1 cellular context compared by ENCODE assay signal in the genomic region with DNA sequence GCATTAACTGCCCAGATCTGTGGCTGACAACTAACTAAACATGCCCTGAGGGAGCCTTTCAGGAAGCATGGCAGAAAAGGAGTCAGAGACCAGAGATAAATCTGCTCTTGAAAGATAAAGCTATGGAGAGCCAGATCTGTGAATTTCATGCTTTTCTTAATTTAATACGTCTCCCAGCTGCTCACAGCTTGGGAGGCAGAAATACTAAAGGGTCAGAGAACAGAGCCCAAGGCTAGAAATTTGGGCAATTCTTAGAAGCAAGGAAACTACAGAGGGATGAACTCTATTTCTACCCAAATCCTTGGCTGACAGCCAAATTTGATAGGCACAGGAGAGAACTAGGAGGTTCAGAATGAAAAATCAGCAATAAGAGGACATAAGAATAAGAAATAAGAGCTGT.
TF ChIP-seq lines count a peak whose summit lies in the region.

No MANE protein-coding gene starts in this region.

TF ChIP-seq in K562, 482 proteins besides CTCF, POLR2A, EP300 and RAD21 (continued from another document):
- TF ChIP-seq, protein P1, sequence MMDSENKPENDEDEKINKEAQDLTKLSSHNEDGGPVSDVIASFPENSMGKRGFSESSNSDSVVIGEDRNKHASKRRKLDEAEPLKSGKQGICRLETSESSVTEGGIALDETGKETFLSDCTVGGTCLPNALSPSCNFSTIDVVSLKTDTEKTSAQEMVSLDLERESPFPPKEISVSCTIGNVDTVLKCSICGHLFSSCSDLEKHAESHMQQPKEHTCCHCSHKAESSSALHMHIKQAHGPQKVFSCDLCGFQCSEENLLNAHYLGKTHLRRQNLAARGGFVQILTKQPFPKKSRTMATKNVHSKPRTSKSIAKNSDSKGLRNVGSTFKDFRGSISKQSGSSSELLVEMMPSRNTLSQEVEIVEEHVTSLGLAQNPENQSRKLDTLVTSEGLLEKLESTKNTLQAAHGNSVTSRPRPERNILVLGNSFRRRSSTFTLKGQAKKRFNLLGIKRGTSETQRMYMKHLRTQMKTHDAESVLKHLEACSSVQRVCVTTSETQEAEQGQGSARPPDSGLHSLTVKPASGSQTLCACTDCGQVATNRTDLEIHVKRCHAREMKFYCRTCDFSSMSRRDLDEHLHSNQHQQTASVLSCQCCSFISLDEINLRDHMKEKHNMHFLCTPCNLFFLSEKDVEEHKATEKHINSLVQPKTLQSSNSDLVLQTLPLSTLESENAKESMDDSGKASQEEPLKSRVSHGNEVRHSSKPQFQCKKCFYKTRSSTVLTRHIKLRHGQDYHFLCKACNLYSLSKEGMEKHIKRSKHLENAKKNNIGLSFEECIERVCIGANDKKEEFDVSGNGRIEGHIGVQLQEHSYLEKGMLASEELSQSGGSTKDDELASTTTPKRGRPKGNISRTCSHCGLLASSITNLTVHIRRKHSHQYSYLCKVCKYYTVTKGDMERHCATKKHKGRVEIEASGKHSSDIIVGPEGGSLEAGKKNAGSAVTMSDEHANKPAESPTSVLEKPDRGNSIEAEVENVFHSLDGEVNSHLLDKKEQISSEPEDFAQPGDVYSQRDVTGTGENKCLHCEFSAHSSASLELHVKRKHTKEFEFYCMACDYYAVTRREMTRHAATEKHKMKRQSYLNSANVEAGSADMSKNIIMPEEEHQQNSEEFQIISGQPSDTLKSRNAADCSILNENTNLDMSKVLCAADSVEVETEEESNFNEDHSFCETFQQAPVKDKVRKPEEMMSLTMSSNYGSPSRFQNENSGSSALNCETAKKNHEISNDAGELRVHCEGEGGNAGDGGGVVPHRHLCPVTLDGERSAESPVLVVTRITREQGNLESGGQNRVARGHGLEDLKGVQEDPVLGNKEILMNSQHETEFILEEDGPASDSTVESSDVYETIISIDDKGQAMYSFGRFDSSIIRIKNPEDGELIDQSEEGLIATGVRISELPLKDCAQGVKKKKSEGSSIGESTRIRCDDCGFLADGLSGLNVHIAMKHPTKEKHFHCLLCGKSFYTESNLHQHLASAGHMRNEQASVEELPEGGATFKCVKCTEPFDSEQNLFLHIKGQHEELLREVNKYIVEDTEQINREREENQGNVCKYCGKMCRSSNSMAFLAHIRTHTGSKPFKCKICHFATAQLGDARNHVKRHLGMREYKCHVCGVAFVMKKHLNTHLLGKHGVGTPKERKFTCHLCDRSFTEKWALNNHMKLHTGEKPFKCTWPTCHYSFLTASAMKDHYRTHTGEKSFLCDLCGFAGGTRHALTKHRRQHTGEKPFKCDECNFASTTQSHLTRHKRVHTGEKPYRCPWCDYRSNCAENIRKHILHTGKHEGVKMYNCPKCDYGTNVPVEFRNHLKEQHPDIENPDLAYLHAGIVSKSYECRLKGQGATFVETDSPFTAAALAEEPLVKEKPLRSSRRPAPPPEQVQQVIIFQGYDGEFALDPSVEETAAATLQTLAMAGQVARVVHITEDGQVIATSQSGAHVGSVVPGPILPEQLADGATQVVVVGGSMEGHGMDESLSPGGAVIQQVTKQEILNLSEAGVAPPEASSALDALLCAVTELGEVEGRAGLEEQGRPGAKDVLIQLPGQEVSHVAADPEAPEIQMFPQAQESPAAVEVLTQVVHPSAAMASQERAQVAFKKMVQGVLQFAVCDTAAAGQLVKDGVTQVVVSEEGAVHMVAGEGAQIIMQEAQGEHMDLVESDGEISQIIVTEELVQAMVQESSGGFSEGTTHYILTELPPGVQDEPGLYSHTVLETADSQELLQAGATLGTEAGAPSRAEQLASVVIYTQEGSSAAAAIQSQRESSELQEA (IDR thresholded peaks at IDR 0.05; ENCODE audit: low read depth), result no peak
- TF ChIP-seq MEF2D (tag; conservative IDR thresholded peaks at IDR 0.05; ENCODE audit: low read depth), result no peak
- no peak for TF ChIP-seq PTTG1 (tag; IDR thresholded peaks at IDR 0.05; ENCODE audit: low read depth)
- no peak for TF ChIP-seq ELF2 (CRISPR knock-in tag; IDR thresholded peaks at IDR 0.05)
- no peak for TF ChIP-seq ZSCAN32 (CRISPR knock-in tag; IDR thresholded peaks at IDR 0.05)
